ENCODE assay signal across 17 cellular contexts in genomic region chr10:62005687-62006086, GRCh38.
DNase-seq lines count a peak whose midpoint lies in the region; ATAC-seq and FAIRE-seq lines count a peak whose summit lies in the region.
"Had no signal": no experiment of that assay in that cellular context is flagged by ENCODE, and none has a peak within 500 bp of the region (broad histone marks: within the 10 kb centered on the region; RNA-seq: fewer than 3 reads in every experiment).

No MANE protein-coding gene starts in this region.

- FAIRE-seq in islet of Langerhans (lab: Jason Lieb, UNC), result peak; percentile 56
- FAIRE-seq: endometrium had no signal

- H3K9ac ChIP-seq in subcutaneous abdominal adipose tissue (ENCODE audit: low read length in 5 of 5), result no peak overlapping the region
- H3K9ac ChIP-seq: neural progenitor cell had no signal

- H3K4me3 ChIP-seq in subcutaneous abdominal adipose tissue (ENCODE audit: low read depth in 1 of 5, low read length in 5 of 5), result no peak overlapping the region
- H3K4me3 ChIP-seq: body of pancreas, neural progenitor cell, sigmoid colon had no signal

- peaks cover 86% of the 10 kb centered on the region for H3K36me3 Mint-ChIP-seq in activated naive CD4-positive, alpha-beta T cell treated with anti-CD3 and anti-CD28 coated beads for 36 hours (ENCODE audit: low read depth)
- peaks cover 73% of the 10 kb centered on the region for H3K36me3 Mint-ChIP-seq in activated T-helper 1 cell treated with anti-CD3 and anti-CD28 coated beads, Interleukin-12 subunit alpha, Interleukin-12 subunit beta, Interleukin-2, Interleukin-4 antibody, amounts not matched to agents 30 ng/mL and 10 ng/mL and 1 ng/mL, durations not matched to agents 14 hours and 24 hours and 36 hours (ENCODE audit: low read depth)
- no peaks in the 10 kb centered on the region for H3K36me3 Mint-ChIP-seq in effector memory CD8-positive, alpha-beta T cell (ENCODE audit: insufficient read depth)

- no peaks in the 10 kb centered on the region for H3K27me3 ChIP-seq in subcutaneous abdominal adipose tissue (ENCODE audit: control insufficient read depth in 5 of 5, insufficient read depth in 4 of 5, low read length in 5 of 5)
- H3K27me3 ChIP-seq: body of pancreas, neural progenitor cell, sigmoid colon had no signal

- H3K27ac ChIP-seq in subcutaneous abdominal adipose tissue (ENCODE audit: low read depth, low read length), result peak overlapping the region; percentile 25
- H3K27ac ChIP-seq: body of pancreas, neural progenitor cell, sigmoid colon had no signal

- H3K4me1 ChIP-seq in subcutaneous abdominal adipose tissue (ENCODE audit: control insufficient read depth in 5 of 5, insufficient read depth in 5 of 5, low read length in 5 of 5), result peaks cover 3 to 36% (median 23%) of the 10 kb centered on the region in 5 donors
- H3K4me1 ChIP-seq: body of pancreas, neural progenitor cell had no signal

- H3K9me3 ChIP-seq in subcutaneous abdominal adipose tissue (ENCODE audit: control insufficient read depth in 5 of 5, low read length in 5 of 5), result no peaks in the 10 kb centered on the region
- H3K9me3 ChIP-seq: body of pancreas, sigmoid colon had no signal

- peak overlapping the region; percentile 86 for H3K27ac Mint-ChIP-seq in activated naive CD4-positive, alpha-beta T cell treated with anti-CD3 and anti-CD28 coated beads for 36 hours
- H3K27ac Mint-ChIP-seq in activated T-helper 1 cell treated with anti-CD3 and anti-CD28 coated beads, Interleukin-12 subunit alpha, Interleukin-12 subunit beta, Interleukin-2, Interleukin-4 antibody, amounts not matched to agents 30 ng/mL and 10 ng/mL and 1 ng/mL, durations not matched to agents 14 hours and 24 hours and 36 hours, result peak overlapping the region; percentile 38
- peak overlapping the region in 1 of 2 donors; percentile 25 for H3K27ac Mint-ChIP-seq in effector memory CD8-positive, alpha-beta T cell
- H3K27ac Mint-ChIP-seq: H9, neural progenitor cell had no signal

- H3K36me3 ChIP-seq in subcutaneous abdominal adipose tissue (ENCODE audit: control insufficient read depth in 5 of 5, insufficient read depth in 5 of 5, low read length in 5 of 5), result peaks cover 0 to 5% (median 3%) of the 10 kb centered on the region in 5 donors
- H3K36me3 ChIP-seq: neural progenitor cell had no signal

- no peak for ATAC-seq in effector memory CD8-positive, alpha-beta T cell (replicated peaks)
- no peak for ATAC-seq in HG02678 (IDR thresholded peaks at IDR 0.05; ENCODE audit: unreplicated experiment)
- ATAC-seq: body of pancreas, left lobe of liver had no signal

- no peak overlapping the region for H3K4me3 Mint-ChIP-seq in activated naive CD4-positive, alpha-beta T cell treated with anti-CD3 and anti-CD28 coated beads for 36 hours
- H3K4me3 Mint-ChIP-seq in activated T-helper 1 cell treated with anti-CD3 and anti-CD28 coated beads, Interleukin-12 subunit alpha, Interleukin-12 subunit beta, Interleukin-2, Interleukin-4 antibody, amounts not matched to agents 30 ng/mL and 10 ng/mL and 1 ng/mL, durations not matched to agents 14 hours and 24 hours and 36 hours, result no peak overlapping the region
- H3K4me3 Mint-ChIP-seq in effector memory CD8-positive, alpha-beta T cell, result no peak overlapping the region
- H3K4me3 Mint-ChIP-seq: H9, neural progenitor cell had no signal

- no peak for DNase-seq in activated naive CD4-positive, alpha-beta T cell treated with anti-CD3 and anti-CD28 coated beads for 36 hours
- no peak for DNase-seq in activated naive CD4-positive, alpha-beta T cell treated with Interleukin-2 at 50 U/mL for 16 hours
- no peak for DNase-seq in activated T-helper 1 cell treated with anti-CD3 and anti-CD28 coated beads, Interleukin-12 subunit alpha, Interleukin-12 subunit beta, Interleukin-2, Interleukin-4 antibody, amounts not matched to agents 30 ng/mL and 10 ng/mL and 1 ng/mL, durations not matched to agents 14 hours and 24 hours and 36 hours (ENCODE audit: low spot score)
- DNase-seq in GOT3 (lab: John Stamatoyannopoulos, UW), result no peak
- DNase-seq in effector memory CD8-positive, alpha-beta T cell, result no peak
- DNase-seq: body of pancreas, H9, KBM-7, NCI-H1417 treated with DMSO at 0.1 percent for 48 hours, NCI-H446, sigmoid colon had no signal

- H3K4me1 Mint-ChIP-seq in activated naive CD4-positive, alpha-beta T cell treated with anti-CD3 and anti-CD28 coated beads for 36 hours (ENCODE audit: low read depth), result peaks cover 85% of the 10 kb centered on the region
- peaks cover 93% of the 10 kb centered on the region for H3K4me1 Mint-ChIP-seq in activated T-helper 1 cell treated with anti-CD3 and anti-CD28 coated beads, Interleukin-12 subunit alpha, Interleukin-12 subunit beta, Interleukin-2, Interleukin-4 antibody, amounts not matched to agents 30 ng/mL and 10 ng/mL and 1 ng/mL, durations not matched to agents 14 hours and 24 hours and 36 hours (ENCODE audit: low read depth)
- H3K4me1 Mint-ChIP-seq in effector memory CD8-positive, alpha-beta T cell (ENCODE audit: low read depth in 2 of 2), result peaks cover 15 to 50% of the 10 kb centered on the region in 2 donors
- H3K4me1 Mint-ChIP-seq: H9 had no signal

- no peaks in the 10 kb centered on the region for H3K27me3 Mint-ChIP-seq in activated naive CD4-positive, alpha-beta T cell treated with anti-CD3 and anti-CD28 coated beads for 36 hours (ENCODE audit: low read depth)
- H3K27me3 Mint-ChIP-seq in activated T-helper 1 cell treated with anti-CD3 and anti-CD28 coated beads, Interleukin-12 subunit alpha, Interleukin-12 subunit beta, Interleukin-2, Interleukin-4 antibody, amounts not matched to agents 30 ng/mL and 10 ng/mL and 1 ng/mL, durations not matched to agents 14 hours and 24 hours and 36 hours (ENCODE audit: insufficient read depth), result no peaks in the 10 kb centered on the region
- H3K27me3 Mint-ChIP-seq in effector memory CD8-positive, alpha-beta T cell, result no peaks in the 10 kb centered on the region

- intact Hi-C loops in activated naive CD4-positive, alpha-beta T cell treated with anti-CD3 and anti-CD28 coated beads for 36 hours (cut with micrococcal nuclease), result no loop called here
- intact Hi-C loops in activated T-helper 1 cell treated with anti-CD3 and anti-CD28 coated beads, Interleukin-12 subunit alpha, Interleukin-12 subunit beta, Interleukin-2, Interleukin-4 antibody, amounts not matched to agents 30 ng/mL and 10 ng/mL and 1 ng/mL, durations not matched to agents 14 hours and 24 hours and 36 hours (cut with micrococcal nuclease), result loop anchor here (1.0 kb wide), 1 partner anchor 8 kb away; no protein-coding TSS in a partner anchor

- CTCF ChIA-PET in activated naive CD4-positive, alpha-beta T cell treated with anti-CD3 and anti-CD28 coated beads for 36 hours (lab: Charles Lee), result interaction anchor here (0.7 kb wide), 1 partner anchor 53 kb away, joined by 3 read pairs; no protein-coding TSS in a partner anchor

- no peaks in the 10 kb centered on the region for H3K9me3 Mint-ChIP-seq in activated naive CD4-positive, alpha-beta T cell treated with anti-CD3 and anti-CD28 coated beads for 36 hours
- H3K9me3 Mint-ChIP-seq in activated T-helper 1 cell treated with anti-CD3 and anti-CD28 coated beads, Interleukin-12 subunit alpha, Interleukin-12 subunit beta, Interleukin-2, Interleukin-4 antibody, amounts not matched to agents 30 ng/mL and 10 ng/mL and 1 ng/mL, durations not matched to agents 14 hours and 24 hours and 36 hours, result peaks cover 9% of the 10 kb centered on the region
- no peaks in the 10 kb centered on the region for H3K9me3 Mint-ChIP-seq in effector memory CD8-positive, alpha-beta T cell
- H3K9me3 Mint-ChIP-seq: H9, neural progenitor cell had no signal
